ENCODE assay signal across 7 cellular contexts in genomic region chr20:62141397-62142251, GRCh38. TPM values are rescaled to one million over a fixed set of nuclear protein-coding genes. Genes with fewer than 3 reads are reported as not detected.
DNase-seq lines count a peak whose midpoint lies in the region; TF ChIP-seq lines count a peak whose summit lies in the region.

No MANE protein-coding gene starts in this region.

- H3K27ac ChIP-seq in HUES6 (ENCODE audit: low read depth, low read length) (no peak overlapping the region), right atrium auricular region (peak overlapping the region; percentile 89 to 96)

- H3K4me3 ChIP-seq in HUES6 (ENCODE audit: low read depth, low read length): peak overlapping the region; percentile 68
- peak overlapping the region; percentile 85 to 92 for H3K4me3 ChIP-seq in right atrium auricular region
- H3K4me3 ChIP-seq in skeletal muscle satellite cell (ENCODE audit: low read length): peak overlapping the region; percentile 82

- H3K27me3 ChIP-seq in HUES6 (ENCODE audit: control insufficient read depth, insufficient read depth, low read length): no peaks in the 10 kb centered on the region
- no peaks in the 10 kb centered on the region for H3K27me3 ChIP-seq in right atrium auricular region
- no peaks in the 10 kb centered on the region for H3K27me3 ChIP-seq in skeletal muscle satellite cell (ENCODE audit: control insufficient read depth, insufficient read depth, low read length)

- peak in 1 of 2 donors; percentile 46 for TF ChIP-seq CTCF in right atrium auricular region (IDR thresholded peaks at IDR 0.05)

- H3K9ac ChIP-seq in HUES6 (ENCODE audit: low read length) (peak overlapping the region; percentile 95), skeletal muscle satellite cell (ENCODE audit: low read depth, low read length) (peak overlapping the region; percentile 98)

- H3K36me3 ChIP-seq in HUES6 (ENCODE audit: control insufficient read depth, insufficient read depth, low read length): peaks cover 62% of the 10 kb centered on the region
- H3K36me3 ChIP-seq in right atrium auricular region: peaks cover 43% of the 10 kb centered on the region
- peaks cover 48% of the 10 kb centered on the region for H3K36me3 ChIP-seq in skeletal muscle satellite cell (ENCODE audit: insufficient read depth, low read length)

- H3K4me1 ChIP-seq in HUES6 (ENCODE audit: control insufficient read depth, insufficient read depth, low read length) (peaks cover 11% of the 10 kb centered on the region; the same call in 1 of the 2 replicates), right atrium auricular region (peaks cover 0 to 42% of the 10 kb centered on the region in 2 donors), skeletal muscle satellite cell (ENCODE audit: control insufficient read depth, insufficient read depth, low read length) (peaks cover 24% of the 10 kb centered on the region)

- no peaks in the 10 kb centered on the region for H3K9me3 ChIP-seq in HUES6 (ENCODE audit: control insufficient read depth, insufficient read depth, low read depth, low read length)
- H3K9me3 ChIP-seq in right atrium auricular region: no peaks in the 10 kb centered on the region
- H3K9me3 ChIP-seq in skeletal muscle satellite cell (replicated peaks; ENCODE audit: low read length): no peaks in the 10 kb centered on the region

- DNase-seq in EH (ENCODE audit: low read depth) (peak; percentile 43), right atrium auricular region (ENCODE audit: low spot score) (no peak), iPS-NIHi11 (ENCODE audit: low spot score) (no peak), COLO829 (ENCODE audit: low spot score) (no peak)
- peak; percentile 55 to 60 for DNase-seq in activated T-cell treated with anti-CD3 and anti-CD28 coated beads, Interleukin-2, amount 50 U/mL, for 48 hours

- peak overlapping the region; percentile 97 for H3K4me2 ChIP-seq in skeletal muscle satellite cell (ENCODE audit: low read length)

RNA-seq across cellular contexts. Expression of gene PSMA7, which starts 1.6 kb away (rescaled TPM):
- 100 to 1,000 TPM; 258 to 313 TPM for total RNA-seq in right atrium auricular region
- 491 and 513 TPM in 2 replicates for total RNA-seq in skeletal muscle satellite cell (2012; rRNA removed)

RNA-seq across cellular contexts. Expression of gene SS18L1, which starts 1.9 kb away (rescaled TPM):
- total RNA-seq in right atrium auricular region: 1 to 10 TPM; 8.3 to 9.0 TPM
- 9.2 and 12.9 TPM in 2 replicates for total RNA-seq in skeletal muscle satellite cell (2012; rRNA removed)

RNA-seq across cellular contexts. Expression of gene LSM14B, which starts 19.3 kb away (rescaled TPM):
- 10 to 100 TPM; 26.1 to 26.8 TPM for total RNA-seq in right atrium auricular region
- total RNA-seq in skeletal muscle satellite cell (2012; rRNA removed): 23.6 and 27.5 TPM in 2 replicates

RNA-seq across cellular contexts. Expression of gene MTG2, which starts 41.2 kb away (rescaled TPM):
- 10 to 100 TPM; 20.7 to 24.1 TPM for total RNA-seq in right atrium auricular region
- 15.5 and 17.9 TPM in 2 replicates for total RNA-seq in skeletal muscle satellite cell (2012; rRNA removed)

Comparison
In these comparisons a context has a peak if more than half of its experiments do, and no peak if none do; other contexts are left out.
1. DNase-seq: peak in EH (single experiment) and activated T-cell treated with anti-CD3 and anti-CD28 coated beads, Interleukin-2, amount 50 U/mL, for 48 hours (2 of 2); none in right atrium auricular region (single experiment), iPS-NIHi11 (single experiment) and COLO829 (single experiment).
2. Peak in every context shown above with its lines, with median percentiles within 50 percentile points of each other: H3K4me3 ChIP-seq.